In the genomic region with DNA sequence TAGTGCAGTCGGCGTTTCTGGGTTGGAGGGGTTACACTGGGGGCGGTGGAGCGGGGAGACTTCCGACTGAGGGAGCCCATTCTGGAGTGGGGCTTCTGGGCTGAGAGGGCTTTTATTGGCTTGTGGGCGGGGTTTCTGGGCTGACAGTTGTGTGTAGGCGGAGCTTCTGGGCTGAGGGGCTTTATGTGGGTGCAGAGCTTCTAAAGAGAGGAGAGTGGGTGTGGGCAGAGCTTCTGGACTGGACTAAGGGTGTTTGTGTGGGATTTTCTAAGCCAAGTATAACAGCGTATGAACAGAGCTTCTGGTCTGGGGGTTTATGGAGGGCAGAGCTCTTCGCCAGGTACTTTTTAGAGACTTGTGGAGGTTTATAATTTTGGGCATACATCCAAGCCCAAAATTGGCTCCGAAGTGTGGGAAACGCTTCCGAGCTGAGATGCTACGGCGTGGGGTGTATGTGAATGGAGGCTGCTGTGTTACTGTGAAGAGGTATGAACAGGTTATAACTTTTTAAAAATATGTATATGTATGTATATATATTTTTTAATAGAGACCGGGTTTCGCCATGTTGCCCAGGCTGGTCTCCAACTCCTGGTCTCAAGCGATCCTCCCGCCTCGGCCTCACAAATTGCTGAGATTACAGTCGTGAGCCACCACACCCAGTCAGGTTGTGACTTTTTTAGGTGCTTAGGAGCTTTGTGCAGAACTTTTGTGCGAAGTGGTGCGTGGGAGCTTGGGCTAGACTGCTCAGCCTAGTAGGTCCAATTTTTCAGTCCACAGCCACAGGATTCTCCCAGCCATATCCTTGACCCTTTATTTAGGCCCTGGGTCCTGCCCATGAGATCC, we compare ENCODE assay signal across 8 cellular contexts. TPM values are rescaled to one million over a fixed set of nuclear protein-coding genes. Genes with fewer than 3 reads are reported as not detected.
DNase-seq lines count a peak whose midpoint lies in the region; ATAC-seq and TF ChIP-seq lines count a peak whose summit lies in the region.

No MANE protein-coding gene starts in this region.

- H3K36me3 Mint-ChIP-seq in CD8-positive, alpha-beta T cell = peaks cover 40% of the 10 kb centered on the region
- H3K36me3 Mint-ChIP-seq in type B pancreatic cell = peaks cover 7% of the 10 kb centered on the region

- peak overlapping the region; percentile 82 for H3K4me3 Mint-ChIP-seq in CD8-positive, alpha-beta T cell
- peak overlapping the region; percentile 88 for H3K4me3 Mint-ChIP-seq in type B pancreatic cell

- no peak for ATAC-seq in CD8-positive, alpha-beta T cell
- ATAC-seq in HG03025 (IDR thresholded peaks at IDR 0.05; ENCODE audit: low FRiP score, unreplicated experiment) (peak; percentile 29), left lung (no peak), HG02571 (IDR thresholded peaks at IDR 0.05; ENCODE audit: unreplicated experiment) (no peak)

- H3K36me3 ChIP-seq in CD8-positive, alpha-beta T cell (ENCODE audit: insufficient read depth, low read length) = peaks cover 16% of the 10 kb centered on the region
- H3K36me3 ChIP-seq in left lung = peaks cover 0 to 35% of the 10 kb centered on the region in 2 donors

- CTCF ChIA-PET in CD8-positive, alpha-beta T cell (lab: Charles Lee) = interaction anchor here (1.1 to 3.2 kb wide), 4 partner anchors 12 to 433 kb away, joined by 3 to 17 read pairs (median 6); a partner anchor contains a TSS

- H3K27me3 ChIP-seq in CD8-positive, alpha-beta T cell (ENCODE audit: insufficient read depth, low read length) = no peaks in the 10 kb centered on the region
- no peaks in the 10 kb centered on the region for H3K27me3 ChIP-seq in left lung

- H3K27ac ChIP-seq in CD8-positive, alpha-beta T cell (ENCODE audit: low read depth, low read length) = peak overlapping the region; percentile 65
- H3K27ac ChIP-seq in left lung = peak overlapping the region; percentile 88 to 91

- peaks cover 18% of the 10 kb centered on the region for H3K4me1 ChIP-seq in CD8-positive, alpha-beta T cell (ENCODE audit: insufficient read depth, low read length)
- H3K4me1 ChIP-seq in left lung = peaks cover 7 to 37% of the 10 kb centered on the region in 2 donors

- peak overlapping the region; percentile 99 for H3K4me3 ChIP-seq in CD8-positive, alpha-beta T cell (ENCODE audit: low read depth, low read length)
- H3K4me3 ChIP-seq in astrocyte of the cerebellum (ENCODE audit: low read depth, low read length) = peak overlapping the region; percentile 71
- peak overlapping the region; percentile 67 to 73 for H3K4me3 ChIP-seq in left lung

- TF ChIP-seq POLR2A in erythroblast (IDR thresholded peaks at IDR 0.05; ENCODE audit: low read length) = no peak

- no peak for DNase-seq in CD8-positive, alpha-beta T cell
- DNase-seq in astrocyte of the cerebellum (ENCODE audit: low read depth) = no peak
- no peak for DNase-seq in left lung
- no peak for DNase-seq in type B pancreatic cell (ENCODE audit: extremely low spot score, unreplicated experiment)
- DNase-seq in erythroblast (lab: John Stamatoyannopoulos, UW) = no peak
- no peak for DNase-seq in NCI-H1930 (lab: John Stamatoyannopoulos, UW)

- in situ Hi-C loops in astrocyte of the cerebellum (cut with HindIII; ENCODE audit: low sequenced_read_pairs) = no loop called here

- H3K4me1 Mint-ChIP-seq in CD8-positive, alpha-beta T cell (ENCODE audit: low read depth) = peaks cover 32% of the 10 kb centered on the region
- H3K4me1 Mint-ChIP-seq in type B pancreatic cell (ENCODE audit: unreplicated experiment) = peaks cover 23% of the 10 kb centered on the region

- no peaks in the 10 kb centered on the region for H3K27me3 Mint-ChIP-seq in CD8-positive, alpha-beta T cell (ENCODE audit: low read depth)
- H3K27me3 Mint-ChIP-seq in type B pancreatic cell = no peaks in the 10 kb centered on the region

- no peaks in the 10 kb centered on the region for H3K9me3 Mint-ChIP-seq in CD8-positive, alpha-beta T cell
- no peaks in the 10 kb centered on the region for H3K9me3 Mint-ChIP-seq in type B pancreatic cell

- intact Hi-C loops in CD8-positive, alpha-beta T cell (cut with DNase I, micrococcal nuclease) = loop anchor here (1.0 to 10.0 kb wide), 14 partner anchors 35 to 1359 kb away; a partner anchor contains a TSS
- intact Hi-C loops in left lung (cut with DNase I) = no loop called here

- no peak for TF ChIP-seq CTCF in CD8-positive, alpha-beta T cell (IDR thresholded peaks at IDR 0.05)
- TF ChIP-seq CTCF in astrocyte of the cerebellum (IDR thresholded peaks at IDR 0.05; ENCODE audit: low read depth, low read length, missing control alignments) = peak; percentile 48
- TF ChIP-seq CTCF in left lung (IDR thresholded peaks at IDR 0.05) = no peak
- TF ChIP-seq CTCF in type B pancreatic cell (conservative IDR thresholded peaks at IDR 0.05) = peak; percentile 54

- POLR2A ChIA-PET in CD8-positive, alpha-beta T cell (lab: Charles Lee) = interaction anchor here (0.7 to 3.9 kb wide), 17 partner anchors 17 to 379 kb away, joined by 3 to 51 read pairs (median 4); a partner anchor contains a TSS

- H3K9me3 ChIP-seq in CD8-positive, alpha-beta T cell (ENCODE audit: low read length) = no peaks in the 10 kb centered on the region
- no peaks in the 10 kb centered on the region for H3K9me3 ChIP-seq in left lung

- peak overlapping the region; percentile 86 for H3K27ac Mint-ChIP-seq in CD8-positive, alpha-beta T cell
- H3K27ac Mint-ChIP-seq in type B pancreatic cell = peak overlapping the region; percentile 84

RNA-seq across cellular contexts. Expression of a gene that starts 0.9 kb away (rescaled TPM):
- total RNA-seq in CD8-positive, alpha-beta T cell = 1 to 10 TPM; 6.6 to 7.6 TPM
- 10 to 100 TPM; 16.5 to 22.6 TPM for total RNA-seq in left lung
- total RNA-seq in type B pancreatic cell (ENCODE audit: low replicate concordance) = 17.2 and 23.3 TPM in 2 replicates

RNA-seq across cellular contexts. Expression of a gene that starts 34.2 kb away (rescaled TPM):
- 10 to 100 TPM; 51.7 to 58.7 TPM for total RNA-seq in CD8-positive, alpha-beta T cell
- total RNA-seq in left lung (10 to 100 TPM; 70.2 to 73.2 TPM), type B pancreatic cell (ENCODE audit: low replicate concordance) (76.2 and 85.1 TPM in 2 replicates)

RNA-seq across cellular contexts. Expression of a gene that starts 59.9 kb away (rescaled TPM):
- total RNA-seq in CD8-positive, alpha-beta T cell = 100 to 1,000 TPM; 102 TPM
- total RNA-seq in left lung (10 to 100 TPM; 87.2 to 95.7 TPM), type B pancreatic cell (ENCODE audit: low replicate concordance) (136 and 202 TPM in 2 replicates)

Comparison
In these comparisons a context has a peak if more than half of its experiments do, and no peak if none do; other contexts are left out.
1. CTCF ChIP-seq: peak in astrocyte of the cerebellum (single experiment) and type B pancreatic cell (single experiment); none in CD8-positive, alpha-beta T cell (single experiment) and left lung (0 of 2).
2. intact Hi-C loops: an anchor here in CD8-positive, alpha-beta T cell (1.0 to 10.0 kb wide); none called in left lung.
3. Peak in every context shown above with its lines, with median percentiles within 50 percentile points of each other: H3K4me3 ChIP-seq.